In the genomic region with DNA sequence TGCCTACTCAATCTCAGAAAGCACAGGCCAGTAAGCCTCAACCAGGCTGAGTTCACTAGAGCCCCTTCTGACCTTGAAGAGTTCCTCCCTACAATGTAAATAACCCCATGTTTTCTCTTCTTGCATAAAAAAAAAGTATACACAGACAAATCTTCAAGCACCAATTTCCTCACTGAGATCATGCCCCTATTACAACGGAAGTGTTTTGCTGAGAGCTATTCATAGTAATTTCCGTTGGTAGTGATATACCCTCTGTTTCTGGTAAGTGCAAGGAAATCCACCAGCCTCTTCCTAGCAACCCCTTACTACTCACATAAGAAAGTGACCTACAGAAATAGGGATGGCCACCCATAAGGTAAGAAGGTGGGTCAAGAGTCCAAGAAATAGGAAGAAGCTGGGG, we compare ENCODE assay signal across 17 cellular contexts.
DNase-seq lines count a peak whose midpoint lies in the region; TF ChIP-seq lines count a peak whose summit lies in the region.
"Had no signal": no experiment of that assay in that cellular context is flagged by ENCODE, and none has a peak within 500 bp of the region (broad histone marks: within the 10 kb centered on the region; RNA-seq: fewer than 3 reads in every experiment).

No MANE protein-coding gene starts in this region.

- intact Hi-C loops in sigmoid colon (cut with DNase I) = loop anchor here (5.0 kb wide), 1 partner anchor 42 kb away; no protein-coding TSS in a partner anchor

- peak; percentile 27 for DNase-seq in Jurkat, Clone E6-1 (ENCODE audit: low read depth, low spot score)
- DNase-seq in MV-4-11 (lab: John Stamatoyannopoulos, UW) = peak; percentile 86
- DNase-seq in dermis blood vessel endothelial cell = peak; percentile 88
- no peak for DNase-seq in sigmoid colon
- DNase-seq in NCI-H1417 (lab: John Stamatoyannopoulos, UW) = no peak
- no peak for DNase-seq in glomerular visceral epithelial cell (ENCODE audit: extremely low spot score)
- DNase-seq in stimulated activated CD4-positive, alpha-beta T cell treated with anti-CD3 and anti-CD28 coated beads, Interleukin-2, amount 100 ng/mL, for 48 hours = no peak
- DNase-seq: activated CD4-positive, CD25-positive, alpha-beta regulatory T cell; brain microvascular endothelial cell; Caco-2; foreskin melanocyte; kidney; NCI-H1048; NCI-H524 treated with DMSO at 0.1 percent for 48 hours; SHP77 treated with DMSO at 0.1 percent for 48 hours had no signal

- no peaks in the 10 kb centered on the region for H3K36me3 ChIP-seq in sigmoid colon
- H3K36me3 ChIP-seq: brain microvascular endothelial cell, thoracic aorta had no signal

- 30 to 50% methylated on average over 2 of the region's 2 CpGs for WGBS in sigmoid colon, 2 donors

- no peaks in the 10 kb centered on the region for H3K27me3 ChIP-seq in sigmoid colon
- H3K27me3 ChIP-seq: brain microvascular endothelial cell had no signal

- no peak overlapping the region for H3K4me3 ChIP-seq in Jurkat, Clone E6-1 (ENCODE audit: low read length)
- H3K4me3 ChIP-seq in sigmoid colon = no peak overlapping the region
- H3K4me3 ChIP-seq: thoracic aorta had no signal

- H3K9me3 ChIP-seq in sigmoid colon = no peaks in the 10 kb centered on the region
- H3K9me3 ChIP-seq: Caco-2, thoracic aorta had no signal

- no peak for TF ChIP-seq EP300 in sigmoid colon (IDR thresholded peaks at IDR 0.05)

- TF ChIP-seq POLR2A in sigmoid colon (IDR thresholded peaks at IDR 0.05) = no peak

- TF ChIP-seq CTCF in sigmoid colon (IDR thresholded peaks at IDR 0.05) = no peak

- H3K4me1 ChIP-seq in sigmoid colon = peaks cover 0 to 38% (median 19%) of the 10 kb centered on the region in 4 donors
- H3K4me1 ChIP-seq: Caco-2 had no signal

- peak overlapping the region in 3 of 4 donors; percentile 62 to 72 (median 70) for H3K27ac ChIP-seq in sigmoid colon
- H3K27ac ChIP-seq: brain microvascular endothelial cell, HL-60, thoracic aorta had no signal

Comparison
In these comparisons a context has a peak if more than half of its experiments do, and no peak if none do; other contexts are left out.
1. DNase-seq: peak in Jurkat, Clone E6-1 (single experiment), MV-4-11 (single experiment) and dermis blood vessel endothelial cell (single experiment); none in sigmoid colon (single experiment), NCI-H1417 (0 of 3), glomerular visceral epithelial cell (single experiment) and stimulated activated CD4-positive, alpha-beta T cell treated with anti-CD3 and anti-CD28 coated beads, Interleukin-2, amount 100 ng/mL, for 48 hours (0 of 2).